Comparison of ENCODE assay signal across 8 cellular contexts in genomic region chr22:30309981-30310672, GRCh38. TPM values are rescaled to one million over a fixed set of nuclear protein-coding genes. Genes with fewer than 3 reads are reported as not detected.
DNase-seq lines count a peak whose midpoint lies in the region; ATAC-seq and TF ChIP-seq lines count a peak whose summit lies in the region.

No MANE protein-coding gene starts in this region.

- TF ChIP-seq CTCF in epithelial cell of esophagus (IDR thresholded peaks at IDR 0.05; ENCODE audit: insufficient read depth, low read depth, low read length, missing control alignments) (no peak), parathyroid adenoma (IDR thresholded peaks at IDR 0.05) (no peak)

- no peaks in the 10 kb centered on the region for H3K9me3 Mint-ChIP-seq in activated CD4-positive, alpha-beta T cell treated with anti-CD3 and anti-CD28 coated beads for 36 hours (ENCODE audit: low read depth)

- peak overlapping the region; percentile 82 for H3K27ac Mint-ChIP-seq in activated CD4-positive, alpha-beta T cell treated with anti-CD3 and anti-CD28 coated beads for 36 hours

- no peak overlapping the region for H3K9ac ChIP-seq in parathyroid adenoma

- intact Hi-C loops in activated CD4-positive, alpha-beta T cell treated with anti-CD3 and anti-CD28 coated beads for 36 hours (cut with DNase I, micrococcal nuclease), result loop anchor here in 1 of 2 experiments (5.0 kb wide), 1 partner anchor 282 kb away; the partner anchor contains the start of gene PES1

- H3K9me3 ChIP-seq in parathyroid adenoma (ENCODE audit: control insufficient read depth, low read length) (no peaks in the 10 kb centered on the region), HAP-1 (no peaks in the 10 kb centered on the region)

- H3K27me3 ChIP-seq in parathyroid adenoma (ENCODE audit: control insufficient read depth, insufficient read depth, low read length) (no peaks in the 10 kb centered on the region), HAP-1 (ENCODE audit: low read depth) (no peaks in the 10 kb centered on the region)

- H3K4me1 ChIP-seq in parathyroid adenoma, result peaks cover 71% of the 10 kb centered on the region
- no peaks in the 10 kb centered on the region for H3K4me1 ChIP-seq in HAP-1

- peaks cover 18% of the 10 kb centered on the region for H3K36me3 Mint-ChIP-seq in activated CD4-positive, alpha-beta T cell treated with anti-CD3 and anti-CD28 coated beads for 36 hours (ENCODE audit: low read depth)

- peaks cover 95% of the 10 kb centered on the region for H3K4me1 Mint-ChIP-seq in activated CD4-positive, alpha-beta T cell treated with anti-CD3 and anti-CD28 coated beads for 36 hours

- H3K79me2 ChIP-seq in parathyroid adenoma, result peaks cover 26% of the 10 kb centered on the region

- ATAC-seq in activated CD4-positive, alpha-beta T cell treated with anti-CD3 and anti-CD28 coated beads for 36 hours, result peak; percentile 18
- ATAC-seq in GM19452 (IDR thresholded peaks at IDR 0.05; ENCODE audit: unreplicated experiment), result no peak

- no peak overlapping the region for H3K4me3 Mint-ChIP-seq in activated CD4-positive, alpha-beta T cell treated with anti-CD3 and anti-CD28 coated beads for 36 hours

- H3K27ac ChIP-seq in parathyroid adenoma, result peak overlapping the region; percentile 78

- no peaks in the 10 kb centered on the region for H3K27me3 Mint-ChIP-seq in activated CD4-positive, alpha-beta T cell treated with anti-CD3 and anti-CD28 coated beads for 36 hours

- in situ Hi-C loops in HAP-1 (cut with MboI; ENCODE audit: low sequenced_read_pairs), result no loop called here

- no peak overlapping the region for H2AFZ ChIP-seq in parathyroid adenoma

- CTCF ChIA-PET in activated CD4-positive, alpha-beta T cell treated with anti-CD3 and anti-CD28 coated beads for 36 hours (lab: Charles Lee), result interaction anchor here (0.7 to 1.5 kb wide), 11 partner anchors 12 to 96 kb away, joined by 3 to 9 read pairs (median 4); partner anchors contain the start of genes CASTOR1, RNF215 and TBC1D10A

- POLR2A ChIA-PET in activated CD4-positive, alpha-beta T cell treated with anti-CD3 and anti-CD28 coated beads for 36 hours (lab: Charles Lee), result no interaction called here

- H3K36me3 ChIP-seq in parathyroid adenoma (ENCODE audit: control insufficient read depth, insufficient read depth, low read length), result no peaks in the 10 kb centered on the region
- H3K36me3 ChIP-seq in HAP-1 (replicated peaks), result no peaks in the 10 kb centered on the region

- H3K4me2 ChIP-seq in parathyroid adenoma (ENCODE audit: low read length), result peak overlapping the region; percentile 76

- H3K4me3 ChIP-seq in epithelial cell of esophagus (ENCODE audit: low read length), result no peak overlapping the region
- no peak overlapping the region for H3K4me3 ChIP-seq in parathyroid adenoma (ENCODE audit: low read depth, low read length)
- no peak overlapping the region for H3K4me3 ChIP-seq in HAP-1

- no peak for DNase-seq in activated CD4-positive, alpha-beta T cell treated with anti-CD3 and anti-CD28 coated beads for 36 hours
- DNase-seq in activated CD4-positive, alpha-beta T cell treated with anti-CD3 and anti-CD28 coated beads, Interleukin-2, amount 50 U/mL, for 48 hours, result no peak
- peak; percentile 66 for DNase-seq in NCI-H69 (lab: John Stamatoyannopoulos, UW)
- peak; percentile 85 for DNase-seq in epithelial cell of esophagus (ENCODE audit: low read depth)
- no peak for DNase-seq in Kasumi-1 (lab: John Stamatoyannopoulos, UW)
- DNase-seq in HAP-1 (ENCODE audit: low spot score in 2 of 2), result no peak

RNA-seq across cellular contexts. Expression of gene TBC1D10A, which starts 16.6 kb away (rescaled TPM):
- 10 to 100 TPM; 20.1 to 21.6 TPM for total RNA-seq in activated CD4-positive, alpha-beta T cell treated with anti-CD3 and anti-CD28 coated beads for 36 hours

RNA-seq across cellular contexts. Expression of gene CASTOR1, which starts 20.8 kb away (rescaled TPM):
- total RNA-seq in activated CD4-positive, alpha-beta T cell treated with anti-CD3 and anti-CD28 coated beads for 36 hours, result 1 to 10 TPM; 1.6 to 2.2 TPM

RNA-seq across cellular contexts. Expression of gene OSM, which starts 43.5 kb away (rescaled TPM):
- 10 to 100 TPM; 13.8 to 17.6 TPM for total RNA-seq in activated CD4-positive, alpha-beta T cell treated with anti-CD3 and anti-CD28 coated beads for 36 hours

RNA-seq across cellular contexts. Expression of gene SF3A1, which starts 46.6 kb away (rescaled TPM):
- total RNA-seq in activated CD4-positive, alpha-beta T cell treated with anti-CD3 and anti-CD28 coated beads for 36 hours, result 100 to 1,000 TPM; 254 to 499 TPM

RNA-seq across cellular contexts. Expression of gene CCDC157, which starts 46.7 kb away (rescaled TPM):
- 1 to 10 TPM; 2.4 to 3.7 TPM for total RNA-seq in activated CD4-positive, alpha-beta T cell treated with anti-CD3 and anti-CD28 coated beads for 36 hours

Comparison
In these comparisons a context has a peak if more than half of its experiments do, and no peak if none do; other contexts are left out.
1. DNase-seq: peak in NCI-H69 (single experiment) and epithelial cell of esophagus (single experiment); none in activated CD4-positive, alpha-beta T cell treated with anti-CD3 and anti-CD28 coated beads for 36 hours (single experiment), activated CD4-positive, alpha-beta T cell treated with anti-CD3 and anti-CD28 coated beads, Interleukin-2, amount 50 U/mL, for 48 hours (0 of 2), Kasumi-1 (0 of 2) and HAP-1 (0 of 2).